ENCODE assay signal across 8 cellular contexts in genomic region chr19:55486043-55486970, GRCh38. TPM values are rescaled to one million over a fixed set of nuclear protein-coding genes. Genes with fewer than 3 reads are reported as not detected.
A peak's percentile ranks its signal among the peaks of the same experiment; 100 is the strongest.
DNase-seq lines count a peak whose midpoint lies in the region; ATAC-seq, FAIRE-seq and TF ChIP-seq lines count a peak whose summit lies in the region.

No MANE protein-coding gene starts in this region.

- no peak for TF ChIP-seq RAD21 in A549 (conservative IDR thresholded peaks at IDR 0.05 in 1 of 2, IDR thresholded peaks at IDR 0.05 in 1 of 2)

- no peak for DNase-seq in A549 (ENCODE audit: low read depth in 1 of 2, low spot score in 1 of 2)
- DNase-seq in HFFc6, result no peak
- no peak for DNase-seq in cardiac fibroblast (ENCODE audit: low read depth in 2 of 2)
- DNase-seq in HuH-7 (ENCODE audit: low spot score), result no peak

- peaks cover 4% of the 10 kb centered on the region for H3K27me3 Mint-ChIP-seq in HFFc6 (ENCODE audit: insufficient read depth)

- no peak for TF ChIP-seq POLR2A in A549 (IDR thresholded peaks at IDR 0.05; ENCODE audit: low read length)

- H3K4me3 Mint-ChIP-seq in HFFc6, result peak overlapping the region; percentile 87

- H3K9me3 ChIP-seq in A549 (no peaks in the 10 kb centered on the region), mesodermal cell (ENCODE audit: control insufficient read depth, low read length) (no peaks in the 10 kb centered on the region)

- no peak for FAIRE-seq in A549 (lab: Jason Lieb, UNC)

- TF ChIP-seq CTCF in A549 (IDR thresholded peaks at IDR 0.05), result no peak
- no peak for TF ChIP-seq CTCF in HFFc6 (IDR thresholded peaks at IDR 0.05)
- peak; percentile 30 for TF ChIP-seq CTCF in cardiac fibroblast (IDR thresholded peaks at IDR 0.05; ENCODE audit: low read depth, low read length)

- POLR2A ChIA-PET in A549 (lab: Yijun Ruan, JAX), result interaction anchor here (1.0 to 4.1 kb wide), 4 partner anchors 10 to 120 kb away, joined by 4 to 53 read pairs (median 5); partner anchors contain the start of genes FIZ1, ZNF628 and ZNF865

- H3K4me3 ChIP-seq in A549, result peak overlapping the region; percentile 75
- H3K4me3 ChIP-seq in cardiac fibroblast (replicated peaks in 1 of 2; ENCODE audit: low read depth in 2 of 2, low read length in 2 of 2), result peak overlapping the region; percentile 2 to 61
- peak overlapping the region; percentile 79 for H3K4me3 ChIP-seq in mesodermal cell (ENCODE audit: extremely low read depth, insufficient read depth, low read length, poor library complexity, severe bottlenecking)

- peaks cover 13% of the 10 kb centered on the region for H3K36me3 ChIP-seq in mesodermal cell (ENCODE audit: control insufficient read depth, insufficient read depth, low read length)

- 93% methylated on average over 30 of the region's 53 CpGs for WGBS in A549 (ENCODE audit: missing lambda C conversion rate)
- WGBS in mesodermal cell (ENCODE audit: insufficient coverage in 2 of 2), 2 experiments, result 63 to 70% methylated on average over 44 to 47 of the region's 53 CpGs

- peak overlapping the region; percentile 99 for H3K27ac Mint-ChIP-seq in HFFc6

- ATAC-seq in A549 (no peak), GM21529 (IDR thresholded peaks at IDR 0.05; ENCODE audit: unreplicated experiment) (no peak), HG03175 (IDR thresholded peaks at IDR 0.05; ENCODE audit: unreplicated experiment) (no peak), GM21576 (IDR thresholded peaks at IDR 0.05; ENCODE audit: unreplicated experiment) (no peak)

- H3K4me1 ChIP-seq in A549, result peaks cover 53% of the 10 kb centered on the region
- peaks cover 46% of the 10 kb centered on the region for H3K4me1 ChIP-seq in mesodermal cell (ENCODE audit: control insufficient read depth, insufficient read depth, low read length, poor library complexity, severe bottlenecking)

- H3K27ac ChIP-seq in A549, result peak overlapping the region; percentile 89 to 93; a peak in 4 of 6 replicates
- H3K27ac ChIP-seq in mesodermal cell (ENCODE audit: low read depth, low read length, severe bottlenecking), result peak overlapping the region; percentile 97

- H3K4me1 Mint-ChIP-seq in HFFc6 (ENCODE audit: low read depth), result peaks cover 27% of the 10 kb centered on the region

- peak overlapping the region; percentile 97 for H3K4me2 ChIP-seq in A549

- CTCF ChIA-PET in A549 (lab: Yijun Ruan, JAX), result interaction anchor here (0.8 to 17.3 kb wide), 15 partner anchors 9 to 398 kb away, joined by 3 to 219 read pairs (median 5); partner anchors contain the start of genes ZNF628 and ZNF865

- H3K9me3 Mint-ChIP-seq in HFFc6, result no peaks in the 10 kb centered on the region

- H3K36me3 Mint-ChIP-seq in HFFc6 (ENCODE audit: low read depth), result no peaks in the 10 kb centered on the region

- TF ChIP-seq EP300 in A549 (IDR thresholded peaks at IDR 0.05), result no peak

TF ChIP-seq in A549, 52 proteins besides CTCF, POLR2A, EP300 and RAD21:
- no peak for TF ChIP-seq JUNB (IDR thresholded peaks at IDR 0.05)

RNA-seq across cellular contexts. Expression of gene NAT14, which starts 1.3 kb away (rescaled TPM):
- polyA plus RNA-seq in A549 (2011; rRNA removed), result 16.8 and 21.0 TPM in 2 replicates
- polyA plus RNA-seq in A549 (2012; cell fraction: cytosol; rRNA removed), result 48.1 and 50.6 TPM in 2 replicates
- polyA plus RNA-seq in A549 (2012; cell fraction: nucleus; rRNA removed), result 98.9 and 106 TPM in 2 replicates
- 46.5 to 57.4 TPM (median 50.3 TPM) in 3 replicates for polyA plus RNA-seq in A549 (2017; fragmentation: RNase III; extraction: RNeasy Plus Mini Kit Qiagen cat#74134 plus additional on column Dnase treatment)
- polyA minus RNA-seq in A549 (2011; rRNA and poly(A)+ RNA removed), result 7.6 and 10.2 TPM in 2 replicates
- total RNA-seq in HFFc6 (2021; fragmentation: NEBNext Ultra II Directional; extraction: Animal tissue kit (Norgen Biotek cat#: 25700)), result 10 to 100 TPM; 53.3 to 72.0 (median 61.3) TPM
- polyA plus RNA-seq in mesodermal cell (2013, experiment 1 of 2), result 52.4 TPM
- 50.0 TPM for polyA plus RNA-seq in mesodermal cell (2013, experiment 2 of 2)

RNA-seq across cellular contexts. Expression of gene SSC5D, which starts 1.9 kb away (rescaled TPM):
- polyA plus RNA-seq in A549 (2011; rRNA removed), result 0.19 and 0.22 TPM in 2 replicates
- polyA plus RNA-seq in A549 (2012; cell fraction: cytosol; rRNA removed), result 0.30 and 0.44 TPM in 2 replicates
- 2.3 and 2.6 TPM in 2 replicates for polyA plus RNA-seq in A549 (2012; cell fraction: nucleus; rRNA removed)
- polyA plus RNA-seq in A549 (2017; fragmentation: RNase III; extraction: RNeasy Plus Mini Kit Qiagen cat#74134 plus additional on column Dnase treatment), result 0.96 to 2.0 TPM (median 1.5 TPM) in 3 replicates
- 0.25 and 0.29 TPM in 2 replicates for polyA minus RNA-seq in A549 (2011; rRNA and poly(A)+ RNA removed)
- total RNA-seq in HFFc6 (2021; fragmentation: NEBNext Ultra II Directional; extraction: Animal tissue kit (Norgen Biotek cat#: 25700)), result 10 to 100 TPM; 47.7 to 59.9 (median 51.9) TPM
- 7.9 TPM for polyA plus RNA-seq in mesodermal cell (2013, experiment 1 of 2)
- polyA plus RNA-seq in mesodermal cell (2013, experiment 2 of 2), result 7.5 TPM

RNA-seq across cellular contexts. Expression of gene ZNF628, which starts 9.9 kb away (rescaled TPM):
- polyA plus RNA-seq in A549 (2011; rRNA removed) (0.32 and 0.48 TPM in 2 replicates), A549 (2017; fragmentation: RNase III; extraction: RNeasy Plus Mini Kit Qiagen cat#74134 plus additional on column Dnase treatment) (4.7 to 5.9 TPM (median 5.7 TPM) in 3 replicates)
- polyA plus RNA-seq in A549 (2012; cell fraction: cytosol; rRNA removed), result 2.5 and 4.8 TPM in 2 replicates
- 7.0 and 12.6 TPM in 2 replicates for polyA plus RNA-seq in A549 (2012; cell fraction: nucleus; rRNA removed)
- 0.70 and 1.0 TPM in 2 replicates for polyA minus RNA-seq in A549 (2011; rRNA and poly(A)+ RNA removed)
- 10 to 100 TPM in 2 of 6 experiments, 1 to 10 TPM in 4; 8.6 to 11.3 (median 9.5) TPM for total RNA-seq in HFFc6 (2021; fragmentation: NEBNext Ultra II Directional; extraction: Animal tissue kit (Norgen Biotek cat#: 25700))
- polyA plus RNA-seq in mesodermal cell (2013, experiment 1 of 2), result 7.1 TPM
- 7.0 TPM for polyA plus RNA-seq in mesodermal cell (2013, experiment 2 of 2)

RNA-seq across cellular contexts. Expression of gene C19orf85, which starts 21.8 kb away (rescaled TPM):
- not detected in 2 replicates for polyA plus RNA-seq in A549 (2011; rRNA removed)
- polyA plus RNA-seq in A549 (2012; cell fraction: cytosol; rRNA removed), result not detected in 2 replicates
- not detected in 2 replicates for polyA plus RNA-seq in A549 (2012; cell fraction: nucleus; rRNA removed)
- polyA plus RNA-seq in A549 (2017; fragmentation: RNase III; extraction: RNeasy Plus Mini Kit Qiagen cat#74134 plus additional on column Dnase treatment), result not detected in 3 replicates
- polyA minus RNA-seq in A549 (2011; rRNA and poly(A)+ RNA removed), result not detected in 2 replicates
- total RNA-seq in HFFc6 (2021; fragmentation: NEBNext Ultra II Directional; extraction: Animal tissue kit (Norgen Biotek cat#: 25700)), result not detected
- not detected for polyA plus RNA-seq in mesodermal cell (2013, experiment 1 of 2)
- polyA plus RNA-seq in mesodermal cell (2013, experiment 2 of 2), result not detected

RNA-seq across cellular contexts. Expression of gene ISOC2, which starts 24.9 kb away (rescaled TPM):
- 45.3 and 51.5 TPM in 2 replicates for polyA plus RNA-seq in A549 (2011; rRNA removed)
- polyA plus RNA-seq in A549 (2012; cell fraction: cytosol; rRNA removed), result 79.6 and 132 TPM in 2 replicates
- polyA plus RNA-seq in A549 (2012; cell fraction: nucleus; rRNA removed), result 77.2 and 99.3 TPM in 2 replicates
- polyA plus RNA-seq in A549 (2017; fragmentation: RNase III; extraction: RNeasy Plus Mini Kit Qiagen cat#74134 plus additional on column Dnase treatment), result 52.7 to 57.8 TPM (median 54.1 TPM) in 3 replicates
- 16.2 and 19.7 TPM in 2 replicates for polyA minus RNA-seq in A549 (2011; rRNA and poly(A)+ RNA removed)
- total RNA-seq in HFFc6 (2021; fragmentation: NEBNext Ultra II Directional; extraction: Animal tissue kit (Norgen Biotek cat#: 25700)), result 10 to 100 TPM; 60.1 to 81.4 (median 66.8) TPM
- polyA plus RNA-seq in mesodermal cell (2013, experiment 1 of 2), result 39.8 TPM
- polyA plus RNA-seq in mesodermal cell (2013, experiment 2 of 2), result 34.2 TPM
